24 cellular contexts compared by ENCODE assay signal in the genomic region with DNA sequence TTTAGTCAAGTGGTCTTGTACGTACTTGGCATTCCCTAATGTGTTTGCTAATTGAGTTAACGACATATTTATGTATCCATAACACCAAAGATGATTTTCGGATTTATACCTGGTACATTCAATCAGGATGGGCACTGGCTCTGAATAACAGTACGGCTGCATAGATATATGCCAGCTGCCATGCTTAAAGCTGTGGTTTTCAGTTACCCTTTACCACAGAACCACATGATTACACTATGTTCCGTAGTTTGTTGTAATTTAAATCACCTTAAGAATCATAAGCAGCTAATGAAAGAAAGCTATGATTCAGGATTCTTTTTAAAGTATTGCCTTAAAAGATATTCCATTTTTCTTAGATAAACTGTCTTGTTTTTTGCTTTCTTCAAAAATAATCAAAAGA. TPM values are rescaled to one million over a fixed set of nuclear protein-coding genes. Genes with fewer than 3 reads are reported as not detected.
DNase-seq lines count a peak whose midpoint lies in the region; ATAC-seq, FAIRE-seq and TF ChIP-seq lines count a peak whose summit lies in the region.
"Had no signal": no experiment of that assay in that cellular context is flagged by ENCODE, and none has a peak within 500 bp of the region (broad histone marks: within the 10 kb centered on the region; RNA-seq: fewer than 3 reads in every experiment).

No MANE protein-coding gene starts in this region.

- CTCF ChIA-PET in activated CD8-positive, alpha-beta memory T cell treated with anti-CD3 and anti-CD28 coated beads, Interleukin-2, amount 10 ng/mL, durations not matched to agents 7 days and 5 days (lab: Charles Lee) = interaction anchor here (1.1 kb wide), 1 partner anchor 12 kb away, joined by 3 read pairs; no protein-coding TSS in a partner anchor
- CTCF ChIA-PET in GM12878 (lab: Yijun Ruan, JAX) = interaction anchor here (1.5 kb wide), 1 partner anchor 12 kb away, joined by 4 read pairs; no protein-coding TSS in a partner anchor

- no peak overlapping the region for H3K27ac Mint-ChIP-seq in activated CD8-positive, alpha-beta memory T cell treated with anti-CD3 and anti-CD28 coated beads, Interleukin-2, amount 10 ng/mL, durations not matched to agents 7 days and 5 days

- DNase-seq in activated CD8-positive, alpha-beta memory T cell treated with anti-CD3 and anti-CD28 coated beads, Interleukin-2, amount 10 ng/mL, durations not matched to agents 7 days and 5 days = no peak
- no peak for DNase-seq in activated CD8-positive, alpha-beta memory T cell treated with anti-CD3 and anti-CD28 coated beads, Interleukin-2, amount 50 U/mL, for 4 hours
- DNase-seq in LHCN-M2 (ENCODE audit: low read depth) (peak; percentile 72), GM12878 (ENCODE audit: low read depth, low spot score) (no peak), smooth muscle cell (lab: John Stamatoyannopoulos, UW; ENCODE audit: unreplicated experiment) (no peak), mesenteric fat pad (ENCODE audit: low spot score) (no peak), mucosa of gallbladder (ENCODE audit: low spot score) (no peak)
- DNase-seq: activated CD4-positive, alpha-beta T cell treated with anti-CD3 and anti-CD28 coated beads for 48 hours; activated effector memory CD4-positive, alpha-beta T cell treated with anti-CD3 and anti-CD28 coated beads, Interleukin-2, amount 50 U/mL, for 16 hours; DMS 273 treated with DMSO at 0.1 percent for 48 hours; dorsolateral prefrontal cortex; foreskin fibroblast; hippocampal formation; NCI-H1092; NCI-H2081 treated with DMSO at 0.1 percent for 48 hours; stimulated activated CD4-positive, alpha-beta T cell treated with anti-CD3 and anti-CD28 coated beads, Interleukin-1b, Interleukin-23, amount 100 ng/mL, for 48 hours; uterus had no signal

- H3K9ac ChIP-seq in GM12878 (ENCODE audit: control insufficient read depth, insufficient read depth, low read length) (no peak overlapping the region), smooth muscle cell (ENCODE audit: low read depth) (no peak overlapping the region)
- H3K9ac ChIP-seq: BLaER1 had no signal

- no peak for FAIRE-seq in GM12878 (lab: Jason Lieb, UNC)
- FAIRE-seq: K562 had no signal

- H3K27me3 Mint-ChIP-seq in activated CD8-positive, alpha-beta memory T cell treated with anti-CD3 and anti-CD28 coated beads, Interleukin-2, amount 10 ng/mL, durations not matched to agents 7 days and 5 days = no peaks in the 10 kb centered on the region

- WGBS in GM12878 (ENCODE audit: insufficient coverage, insufficient replicate concordance, low lambda C conversion rate, missing lambda C conversion rate) = 85% methylated on average over 5 of the region's 5 CpGs
- WGBS in smooth muscle cell (ENCODE audit: low lambda C conversion rate) = 79% methylated on average over 5 of the region's 5 CpGs

- H3K4me1 Mint-ChIP-seq in activated CD8-positive, alpha-beta memory T cell treated with anti-CD3 and anti-CD28 coated beads, Interleukin-2, amount 10 ng/mL, durations not matched to agents 7 days and 5 days = peaks cover 24% of the 10 kb centered on the region

- TF ChIP-seq RAD21 in GM12878 (IDR thresholded peaks at IDR 0.05; ENCODE audit: insufficient read depth, low read depth, low read length) = no peak

- peaks cover 52% of the 10 kb centered on the region for H3K36me3 Mint-ChIP-seq in activated CD8-positive, alpha-beta memory T cell treated with anti-CD3 and anti-CD28 coated beads, Interleukin-2, amount 10 ng/mL, durations not matched to agents 7 days and 5 days

- peaks cover 3% of the 10 kb centered on the region for H3F3A ChIP-seq in smooth muscle cell (ENCODE audit: low read depth)

- H3K27ac ChIP-seq in GM12878 (ENCODE audit: control insufficient read depth, insufficient read depth) (no peak overlapping the region), smooth muscle cell (ENCODE audit: low read depth) (peak overlapping the region; percentile 84)
- H3K27ac ChIP-seq: BLaER1, cardiac muscle cell, dorsolateral prefrontal cortex, SJCRH30, uterus had no signal

- intact Hi-C loops in GM12878 (cut with micrococcal nuclease; ENCODE audit: unreplicated experiment) = loop anchor here (10.0 kb wide), 2 partner anchors 236 to 416 kb away; no protein-coding TSS in a partner anchor

- POLR2A ChIA-PET in GM12878 (lab: Charles Lee) = no interaction called here

- H3K4me3 ChIP-seq in GM12878 = no peak overlapping the region
- no peak overlapping the region for H3K4me3 ChIP-seq in smooth muscle cell
- H3K4me3 ChIP-seq: BLaER1, cardiac muscle cell, dorsolateral prefrontal cortex, K562, SJCRH30, uterus had no signal

- H3K79me2 ChIP-seq in GM12878 (ENCODE audit: control insufficient read depth, insufficient read depth, low read length) (no peaks in the 10 kb centered on the region; the same call in 1 of the 2 replicates), smooth muscle cell (ENCODE audit: low read depth) (peaks cover 26% of the 10 kb centered on the region)

- TF ChIP-seq CTCF in GM12878 (IDR thresholded peaks at IDR 0.05 in 2 of 3, conservative IDR thresholded peaks at IDR 0.05 in 1 of 3; ENCODE audit: control insufficient read depth in 2 of 3, extremely low read depth in 1 of 3, insufficient read depth in 1 of 3, low read depth in 3 of 3, low read length in 3 of 3) = no peak
- no peak for TF ChIP-seq CTCF in smooth muscle cell (IDR thresholded peaks at IDR 0.05; ENCODE audit: borderline replicate concordance, insufficient read depth, poor library complexity, severe bottlenecking)

- H3K4me3 Mint-ChIP-seq in activated CD8-positive, alpha-beta memory T cell treated with anti-CD3 and anti-CD28 coated beads, Interleukin-2, amount 10 ng/mL, durations not matched to agents 7 days and 5 days = no peak overlapping the region

- in situ Hi-C loops in GM12878 (cut with MboI) = no loop called here

- no peak overlapping the region for H3K4me2 ChIP-seq in GM12878 (ENCODE audit: control insufficient read depth, insufficient read depth)
- H3K4me2 ChIP-seq in smooth muscle cell = no peak overlapping the region
- H3K4me2 ChIP-seq: BLaER1 had no signal

- H3K36me3 ChIP-seq in GM12878 (ENCODE audit: control insufficient read depth in 2 of 2, insufficient read depth in 2 of 2, low read length in 1 of 2) (peaks cover 2 to 41% of the 10 kb centered on the region in 2 experiments), smooth muscle cell (ENCODE audit: low read depth) (peaks cover 34% of the 10 kb centered on the region)
- H3K36me3 ChIP-seq: uterus had no signal

- SMC1A ChIA-PET in GM12878 (lab: Charles Lee; ENCODE audit: uncharacterized antibody, unreplicated experiment) = interaction anchor here (1.0 to 2.4 kb wide), 7 partner anchors 9 to 383 kb away, joined by 3 to 8 read pairs (median 3); no protein-coding TSS in a partner anchor

- no TSS peak for BruUV-seq in GM12878 (replicated peaks; lab: Mats Ljungman, UMichigan)

- ATAC-seq in activated CD8-positive, alpha-beta memory T cell treated with anti-CD3 and anti-CD28 coated beads, Interleukin-2, amount 10 ng/mL, durations not matched to agents 7 days and 5 days = peak; percentile 58
- peak; percentile 76 for ATAC-seq in GM12878
- ATAC-seq in GM21423 (IDR thresholded peaks at IDR 0.05; ENCODE audit: unreplicated experiment) = no peak
- ATAC-seq: HCT116, K562, Panc1 had no signal

- H4K20me1 ChIP-seq in GM12878 (ENCODE audit: control insufficient read depth, insufficient read depth) = no peaks in the 10 kb centered on the region
- H4K20me1 ChIP-seq in smooth muscle cell (ENCODE audit: low read depth) = peaks cover 1% of the 10 kb centered on the region

- H3K4me1 ChIP-seq in GM12878 (ENCODE audit: control insufficient read depth, insufficient read depth, low read length) = no peaks in the 10 kb centered on the region
- H3K4me1 ChIP-seq in smooth muscle cell (ENCODE audit: low read depth) = peaks cover 5% of the 10 kb centered on the region
- H3K4me1 ChIP-seq: SJCRH30, uterus had no signal

- RAD21 ChIA-PET in GM12878 (lab: Charles Lee; ENCODE audit: unreplicated experiment) = interaction anchor here (0.7 to 1.0 kb wide), 2 partner anchors 223 to 415 kb away, joined by 3 read pairs; no protein-coding TSS in a partner anchor

- no peaks in the 10 kb centered on the region for H3K9me3 Mint-ChIP-seq in activated CD8-positive, alpha-beta memory T cell treated with anti-CD3 and anti-CD28 coated beads, Interleukin-2, amount 10 ng/mL, durations not matched to agents 7 days and 5 days (ENCODE audit: low read depth)

- H3K27me3 ChIP-seq in GM12878 (replicated peaks in 1 of 2; ENCODE audit: control insufficient read depth in 2 of 2, insufficient read depth in 2 of 2, low read length in 1 of 2) = no peaks in the 10 kb centered on the region
- no peaks in the 10 kb centered on the region for H3K27me3 ChIP-seq in smooth muscle cell (ENCODE audit: low read depth)
- H3K27me3 ChIP-seq: BLaER1, cardiac muscle cell, dorsolateral prefrontal cortex, SJCRH30, uterus had no signal

- H3K9me3 ChIP-seq in GM12878 (replicated peaks; ENCODE audit: control insufficient read depth, insufficient read depth, low read length) (no peaks in the 10 kb centered on the region; the same call in 2 of the 3 replicates), smooth muscle cell (replicated peaks; ENCODE audit: low read depth) (no peaks in the 10 kb centered on the region)
- H3K9me3 ChIP-seq: BLaER1, SJCRH30, uterus had no signal

- TF ChIP-seq POLR2A in GM12878 (IDR thresholded peaks at IDR 0.05; ENCODE audit: low read depth, low read length) = no peak

- no peak for TF ChIP-seq EP300 in GM12878 (IDR thresholded peaks at IDR 0.05; ENCODE audit: borderline replicate concordance in 1 of 2, control insufficient read depth in 1 of 2, low read depth in 2 of 2, low read length in 2 of 2)

- H2AFZ ChIP-seq in GM12878 (ENCODE audit: control insufficient read depth, low read depth, low read length) (no peak overlapping the region), smooth muscle cell (ENCODE audit: low read depth) (no peak overlapping the region)

RNA-seq across cellular contexts. Expression of gene FIP1L1, which starts 53.6 kb away (rescaled TPM):
- 10 to 100 TPM; 79.5 to 80.6 TPM for total RNA-seq in activated CD8-positive, alpha-beta memory T cell treated with anti-CD3 and anti-CD28 coated beads, Interleukin-2, amount 10 ng/mL, durations not matched to agents 7 days and 5 days
- total RNA-seq in LHCN-M2 (2014; rRNA removed) (44.1 and 46.5 TPM in 2 replicates), GM12878 (2014; rRNA removed) (59.1 and 66.0 TPM in 2 replicates), GM12878 (2014; rRNA removed; fragmentation: Illumina TruSeq; extraction: Trizol) (104 and 110 TPM in 2 replicates), GM12878 (2021) (59.8 and 62.1 TPM in 2 replicates), smooth muscle cell (56.5 and 65.7 TPM in 2 replicates), mesenteric fat pad (33.2 TPM), mucosa of gallbladder (43.3 TPM)
- 25.7 TPM for polyA plus RNA-seq in LHCN-M2 (2012)
- total RNA-seq in GM12878 (2013; cell fraction: nucleolus; rRNA removed) = 165 and 171 TPM in 2 replicates
- 20.8 TPM for polyA plus RNA-seq in GM12878 (2011; ENCODE audit: low read depth)
- polyA plus RNA-seq in GM12878 (2011; rRNA removed) (46.4 and 47.9 TPM in 2 replicates), GM12878 (2014; fragmentation: Illumina TruSeq; extraction: Trizol) (105 and 126 TPM in 2 replicates), GM12878 (2014; fragmentation: Nextera tagmentation; extraction: Ambion mirVana) (10 to 100 TPM; 28.1 to 40.8 TPM), GM12878 (2014; rRNA removed) (45.1 and 48.5 TPM in 2 replicates), GM12878 (2016; fragmentation: Nextera tagmentation; extraction: Ambion mirVana) (10 to 100 TPM; 74.0 to 77.5 TPM), smooth muscle cell (55.1 and 56.6 TPM in 2 replicates)
- 27.1 and 29.8 TPM in 2 replicates for polyA plus RNA-seq in GM12878 (2011; cell fraction: cytosol; rRNA removed)
- polyA plus RNA-seq in GM12878 (2011; cell fraction: nucleus; rRNA removed) = 67.5 and 72.3 TPM in 2 replicates
- polyA plus RNA-seq in GM12878 (2012) = 43.1 and 44.4 TPM in 2 replicates
- polyA minus RNA-seq in GM12878 (2011; rRNA and poly(A)+ RNA removed) = 38.8 and 53.9 TPM in 2 replicates
- polyA minus RNA-seq in GM12878 (2011; cell fraction: cytosol; rRNA and poly(A)+ RNA removed) = 15.8 and 20.7 TPM in 2 replicates
- 63.7 and 113 TPM in 2 replicates for polyA minus RNA-seq in GM12878 (2011; cell fraction: nucleus; rRNA and poly(A)+ RNA removed)
